In the genomic region with DNA sequence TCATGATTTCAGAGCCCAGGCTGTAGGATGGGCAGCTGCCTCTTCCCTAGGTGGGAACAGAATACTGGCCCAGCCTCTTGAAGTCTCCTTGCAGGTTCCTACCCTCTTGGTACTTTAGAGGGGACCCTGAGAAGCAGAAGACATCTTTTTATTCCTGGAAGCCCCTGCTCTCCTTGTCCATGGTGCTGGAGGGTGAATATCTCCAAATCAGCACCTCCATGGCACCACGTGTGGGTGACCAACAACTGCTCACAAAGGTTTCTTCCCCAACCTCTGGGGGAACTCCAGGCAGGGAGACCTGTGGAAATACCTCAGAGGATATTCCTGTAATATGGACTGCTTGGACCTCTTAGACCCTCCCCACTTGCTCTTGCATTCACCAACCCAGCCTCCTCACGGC, we compare ENCODE assay signal across 31 cellular contexts.
"Had no signal": no experiment of that assay in that cellular context is flagged by ENCODE, and none has a peak within 500 bp of the region (broad histone marks: within the 10 kb centered on the region; RNA-seq: fewer than 3 reads in every experiment).

No MANE protein-coding gene starts in this region.

- H3K4me1 Mint-ChIP-seq: activated naive CD4-positive, alpha-beta T cell treated with anti-CD3 and anti-CD28 coated beads, Interleukin-2, amount 50 U/mL, for 24 hours; activated naive CD8-positive, alpha-beta T cell treated with anti-CD3 and anti-CD28 coated beads for 36 hours; activated naive CD8-positive, alpha-beta T cell treated with anti-CD3 and anti-CD28 coated beads, Interleukin-2, amount 50 U/mL, for 24 hours had no signal

- H3K36me3 Mint-ChIP-seq: activated naive CD4-positive, alpha-beta T cell treated with anti-CD3 and anti-CD28 coated beads, Interleukin-2, amount 50 U/mL, for 24 hours; activated naive CD8-positive, alpha-beta T cell treated with anti-CD3 and anti-CD28 coated beads for 36 hours had no signal

- ATAC-seq: activated CD8-positive, alpha-beta T cell treated with anti-CD3 and anti-CD28 coated beads for 36 hours; activated naive CD8-positive, alpha-beta T cell treated with anti-CD3 and anti-CD28 coated beads, Interleukin-2, amount 50 U/mL, for 24 hours; activated T-cell treated with anti-CD3 and anti-CD28 coated beads, Interleukin-2, amount 50 U/mL, for 4 hours; body of pancreas; effector memory CD8-positive, alpha-beta T cell; foreskin keratinocyte; gastrocnemius medialis; heart left ventricle had no signal

- H3K9me3 Mint-ChIP-seq: activated CD8-positive, alpha-beta T cell treated with anti-CD3 and anti-CD28 coated beads for 36 hours; activated naive CD4-positive, alpha-beta T cell treated with anti-CD3 and anti-CD28 coated beads for 36 hours; activated naive CD4-positive, alpha-beta T cell treated with anti-CD3 and anti-CD28 coated beads, Interleukin-2, amount 50 U/mL, for 24 hours; activated naive CD8-positive, alpha-beta T cell treated with anti-CD3 and anti-CD28 coated beads for 36 hours; activated naive CD8-positive, alpha-beta T cell treated with anti-CD3 and anti-CD28 coated beads, Interleukin-2, amount 50 U/mL, for 24 hours; activated T-cell treated with anti-CD3 and anti-CD28 coated beads, Interleukin-2, amount 50 U/mL, for 4 hours; activated T-helper 2 cell treated with anti-CD3 and anti-CD28 coated beads, Interferon-gamma antibody, Interleukin-2, Interleukin-4, amounts not matched to agents 10 μg/mL and 5 μg/mL and 100 μg/mL, durations not matched to agents 14 hours and 24 hours and 36 hours; effector memory CD8-positive, alpha-beta T cell had no signal

- H3K27me3 Mint-ChIP-seq: activated naive CD8-positive, alpha-beta T cell treated with anti-CD3 and anti-CD28 coated beads for 36 hours had no signal

- H3K9me3 ChIP-seq: adrenal gland, body of pancreas, esophagus muscularis mucosa, gastrocnemius medialis, heart left ventricle had no signal

- H3K27me3 ChIP-seq: adrenal gland, body of pancreas, esophagus muscularis mucosa, gastrocnemius medialis had no signal

- FAIRE-seq: colon had no signal

- H3K4me3 ChIP-seq: adrenal gland, body of pancreas, esophagus muscularis mucosa, gastrocnemius medialis, heart left ventricle had no signal

- H3K27ac Mint-ChIP-seq: activated CD8-positive, alpha-beta T cell treated with anti-CD3 and anti-CD28 coated beads for 36 hours; activated naive CD4-positive, alpha-beta T cell treated with anti-CD3 and anti-CD28 coated beads for 36 hours; activated naive CD4-positive, alpha-beta T cell treated with anti-CD3 and anti-CD28 coated beads, Interleukin-2, amount 50 U/mL, for 24 hours; activated naive CD8-positive, alpha-beta T cell treated with anti-CD3 and anti-CD28 coated beads for 36 hours; activated naive CD8-positive, alpha-beta T cell treated with anti-CD3 and anti-CD28 coated beads, Interleukin-2, amount 50 U/mL, for 24 hours; activated T-helper 2 cell treated with anti-CD3 and anti-CD28 coated beads, Interferon-gamma antibody, Interleukin-2, Interleukin-4, amounts not matched to agents 10 μg/mL and 5 μg/mL and 100 μg/mL, durations not matched to agents 14 hours and 24 hours and 36 hours; effector memory CD8-positive, alpha-beta T cell had no signal

- DNase-seq: activated CD4-positive, alpha-beta T cell treated with anti-CD3 and anti-CD28 coated beads for 4 hours; activated CD4-positive, alpha-beta T cell treated with anti-CD3 and anti-CD28 coated beads, Interleukin-2, amount 50 U/mL, for 1 hour; activated CD4-positive, alpha-beta T cell treated with anti-CD3 and anti-CD28 coated beads, Interleukin-2, amount 50 U/mL, for 48 hours; activated CD4-positive, CD25-positive, alpha-beta regulatory T cell; activated CD4-positive, CD25-positive, alpha-beta regulatory T cell treated with anti-CD3 and anti-CD28 coated beads, Interleukin-2, amount 50 U/mL, for 72 hours; activated CD8-positive, alpha-beta memory T cell treated with anti-CD3 and anti-CD28 coated beads for 24 hours; activated CD8-positive, alpha-beta T cell treated with anti-CD3 and anti-CD28 coated beads for 36 hours; activated effector memory CD4-positive, alpha-beta T cell treated with anti-CD3 and anti-CD28 coated beads, Interleukin-2, amount 50 U/mL, for 16 hours; activated naive CD4-positive, alpha-beta T cell treated with anti-CD3 and anti-CD28 coated beads for 36 hours; activated naive CD8-positive, alpha-beta T cell treated with anti-CD3 and anti-CD28 coated beads for 36 hours; activated naive CD8-positive, alpha-beta T cell treated with anti-CD3 and anti-CD28 coated beads, Interleukin-2, amount 50 U/mL, for 24 hours; activated T-cell treated with anti-CD3 and anti-CD28 coated beads, Interleukin-2, amount 50 U/mL, for 4 hours; adrenal gland; amygdala; aorta; body of pancreas; caudate nucleus; cortex of kidney; dermis blood vessel endothelial cell; effector CD4-positive, alpha-beta T cell; effector memory CD8-positive, alpha-beta T cell; erythroblast; foreskin keratinocyte; gastrocnemius medialis; glutamatergic neuron; heart left ventricle; T-helper 2 cell had no signal

- H3K27ac ChIP-seq: adrenal gland, body of pancreas, esophagus muscularis mucosa, foreskin keratinocyte, gastrocnemius medialis, heart left ventricle had no signal

- H3K4me3 Mint-ChIP-seq: activated CD8-positive, alpha-beta T cell treated with anti-CD3 and anti-CD28 coated beads for 36 hours; activated naive CD4-positive, alpha-beta T cell treated with anti-CD3 and anti-CD28 coated beads for 36 hours; activated naive CD4-positive, alpha-beta T cell treated with anti-CD3 and anti-CD28 coated beads, Interleukin-2, amount 50 U/mL, for 24 hours; activated naive CD8-positive, alpha-beta T cell treated with anti-CD3 and anti-CD28 coated beads for 36 hours; activated naive CD8-positive, alpha-beta T cell treated with anti-CD3 and anti-CD28 coated beads, Interleukin-2, amount 50 U/mL, for 24 hours; activated T-cell treated with anti-CD3 and anti-CD28 coated beads, Interleukin-2, amount 50 U/mL, for 4 hours; effector memory CD8-positive, alpha-beta T cell had no signal

- H3K4me1 ChIP-seq: adrenal gland, body of pancreas, esophagus muscularis mucosa, foreskin keratinocyte, gastrocnemius medialis, heart left ventricle had no signal
